ENCODE assay signal across 1 cellular context in genomic region chr6:978937-979685, GRCh38.
TF ChIP-seq lines count a peak whose summit lies in the region.

No MANE protein-coding gene starts in this region.

TF ChIP-seq in IMR-90, 13 proteins besides CTCF, POLR2A, EP300 and RAD21 (continued from another document):
- no peak for TF ChIP-seq MXI1 (IDR thresholded peaks at IDR 0.05; ENCODE audit: borderline replicate concordance, low read depth, low read length)
- TF ChIP-seq MAZ (IDR thresholded peaks at IDR 0.05; ENCODE audit: borderline replicate concordance, low read depth, low read length) = no peak
- no peak for TF ChIP-seq RFX5 (IDR thresholded peaks at IDR 0.05; ENCODE audit: low read depth, low read length)
- TF ChIP-seq FOS (IDR thresholded peaks at IDR 0.05; ENCODE audit: low read depth, low read length) = no peak
- TF ChIP-seq MAFK (IDR thresholded peaks at IDR 0.05; ENCODE audit: low read depth, low read length) = no peak
